ENCODE assay signal across 13 cellular contexts in genomic region chr4:113116414-113117345, GRCh38.
DNase-seq lines count a peak whose midpoint lies in the region; ATAC-seq and TF ChIP-seq lines count a peak whose summit lies in the region.
"Had no signal": no experiment of that assay in that cellular context is flagged by ENCODE, and none has a peak within 500 bp of the region (broad histone marks: within the 10 kb centered on the region; RNA-seq: fewer than 3 reads in every experiment).

No MANE protein-coding gene starts in this region.

- no peak for ATAC-seq in activated T-cell treated with anti-CD3 and anti-CD28 coated beads, Interleukin-2, amount 50 U/mL, for 72 hours (replicated peaks in 1 of 2)
- no peak for ATAC-seq in HG03280 (IDR thresholded peaks at IDR 0.05; ENCODE audit: unreplicated experiment)

- no peaks in the 10 kb centered on the region for H3K27me3 ChIP-seq in Caco-2 (replicated peaks; ENCODE audit: control insufficient read depth, insufficient read depth, low read length)

- peaks cover 6% of the 10 kb centered on the region for H3K4me1 Mint-ChIP-seq in Caco-2 (ENCODE audit: low read depth, unreplicated experiment)
- peaks cover 63% of the 10 kb centered on the region for H3K4me1 Mint-ChIP-seq in nephron progenitor cell
- no peaks in the 10 kb centered on the region for H3K4me1 Mint-ChIP-seq in activated T-cell treated with anti-CD3 and anti-CD28 coated beads, Interleukin-2, amount 50 U/mL, for 72 hours (ENCODE audit: low read depth)
- H3K4me1 Mint-ChIP-seq: naive B cell had no signal

- intact Hi-C loops in Caco-2 (cut with micrococcal nuclease; ENCODE audit: unreplicated experiment): loop anchor here (2.0 kb wide), 1 partner anchor 30 kb away; no protein-coding TSS in a partner anchor

- H3K4me3 ChIP-seq in Caco-2 (ENCODE audit: low read depth, low read length) (peak overlapping the region; percentile 42), epithelial cell of proximal tubule (ENCODE audit: low read depth, low read length) (peak overlapping the region; percentile 50)
- H3K4me3 ChIP-seq: SJSA1 had no signal

- H3K36me3 ChIP-seq in Caco-2 (ENCODE audit: control insufficient read depth, insufficient read depth, low read length): no peaks in the 10 kb centered on the region
- H3K36me3 ChIP-seq: SJSA1 had no signal

- TF ChIP-seq CTCF in Caco-2 (IDR thresholded peaks at IDR 0.05; ENCODE audit: insufficient read depth in 1 of 2, low read depth in 1 of 2, low read length in 1 of 2, severe bottlenecking in 1 of 2, unreplicated experiment in 1 of 2) (no peak), epithelial cell of proximal tubule (conservative IDR thresholded peaks at IDR 0.05; ENCODE audit: low read depth, low read length) (no peak), nephron progenitor cell (IDR thresholded peaks at IDR 0.05) (no peak)

- no peaks in the 10 kb centered on the region for H3K9me3 ChIP-seq in Caco-2
- H3K9me3 ChIP-seq: SJSA1 had no signal

- H3K36me3 Mint-ChIP-seq in Caco-2 (ENCODE audit: insufficient read depth, unreplicated experiment) (no peaks in the 10 kb centered on the region), nephron progenitor cell (ENCODE audit: low read depth) (no peaks in the 10 kb centered on the region)
- no peaks in the 10 kb centered on the region for H3K36me3 Mint-ChIP-seq in activated T-cell treated with anti-CD3 and anti-CD28 coated beads, Interleukin-2, amount 50 U/mL, for 72 hours (ENCODE audit: insufficient read depth in 2 of 2)
- H3K36me3 Mint-ChIP-seq: activated CD4-positive, alpha-beta memory T cell treated with anti-CD3 and anti-CD28 coated beads for 36 hours; naive B cell had no signal

- 0 out of 2 replicates have a peak, but pooled peaks cover 5% of the 10 kb centered on the region for H3K4me1 ChIP-seq in Caco-2
- H3K4me1 ChIP-seq: SJSA1 had no signal

- H3K27ac Mint-ChIP-seq in Caco-2 (ENCODE audit: unreplicated experiment) (peak overlapping the region; percentile 3), nephron progenitor cell (peak overlapping the region; percentile 35)
- H3K27ac Mint-ChIP-seq in activated T-cell treated with anti-CD3 and anti-CD28 coated beads, Interleukin-2, amount 50 U/mL, for 72 hours: no peak overlapping the region
- H3K27ac Mint-ChIP-seq: activated CD4-positive, alpha-beta memory T cell treated with anti-CD3 and anti-CD28 coated beads for 36 hours; naive B cell had no signal

- POLR2A ChIA-PET in Caco-2 (lab: Charles Lee): no interaction called here

- BruUV-seq in Caco-2 (replicated peaks; lab: Mats Ljungman, UMichigan): no TSS peak

- H3K4me3 Mint-ChIP-seq in Caco-2 (ENCODE audit: unreplicated experiment): peak overlapping the region; percentile 83
- peak overlapping the region; percentile 49 for H3K4me3 Mint-ChIP-seq in nephron progenitor cell
- H3K4me3 Mint-ChIP-seq in activated T-cell treated with anti-CD3 and anti-CD28 coated beads, Interleukin-2, amount 50 U/mL, for 72 hours: no peak overlapping the region
- H3K4me3 Mint-ChIP-seq: activated CD4-positive, alpha-beta memory T cell treated with anti-CD3 and anti-CD28 coated beads for 36 hours; naive B cell had no signal

- peak; percentile 55 to 63 for DNase-seq in Caco-2
- peak; percentile 8 for DNase-seq in NCI-H2196 (lab: John Stamatoyannopoulos, UW; ENCODE audit: unreplicated experiment)
- no peak for DNase-seq in epithelial cell of proximal tubule (ENCODE audit: low read depth)
- no peak for DNase-seq in nephron progenitor cell
- DNase-seq in activated T-cell treated with anti-CD3 and anti-CD28 coated beads, Interleukin-2, amount 50 U/mL, for 72 hours: no peak
- DNase-seq in KG1 (lab: John Stamatoyannopoulos, UW): no peak
- DNase-seq in NCI-H1694 (lab: John Stamatoyannopoulos, UW): no peak
- DNase-seq: activated CD4-positive, alpha-beta memory T cell treated with anti-CD3 and anti-CD28 coated beads for 36 hours; aorta; naive B cell; NCI-H1048 had no signal

- CTCF ChIA-PET in Caco-2 (lab: Charles Lee): interaction anchor here (1.0 kb wide), 2 partner anchors 10 to 111 kb away, joined by 3 read pairs; no protein-coding TSS in a partner anchor

- no peaks in the 10 kb centered on the region for H3K27me3 Mint-ChIP-seq in Caco-2 (ENCODE audit: insufficient read depth, unreplicated experiment)
- H3K27me3 Mint-ChIP-seq in nephron progenitor cell (ENCODE audit: low read depth, poor library complexity): no peaks in the 10 kb centered on the region
- H3K27me3 Mint-ChIP-seq in activated T-cell treated with anti-CD3 and anti-CD28 coated beads, Interleukin-2, amount 50 U/mL, for 72 hours (ENCODE audit: low read depth): peaks cover 8% of the 10 kb centered on the region
- H3K27me3 Mint-ChIP-seq: activated CD4-positive, alpha-beta memory T cell treated with anti-CD3 and anti-CD28 coated beads for 36 hours; naive B cell had no signal

- no peaks in the 10 kb centered on the region for H3K9me3 Mint-ChIP-seq in Caco-2 (ENCODE audit: unreplicated experiment)
- no peaks in the 10 kb centered on the region for H3K9me3 Mint-ChIP-seq in nephron progenitor cell
- peaks cover 0 to 2% of the 10 kb centered on the region in 2 donors for H3K9me3 Mint-ChIP-seq in activated T-cell treated with anti-CD3 and anti-CD28 coated beads, Interleukin-2, amount 50 U/mL, for 72 hours
- H3K9me3 Mint-ChIP-seq: activated CD4-positive, alpha-beta memory T cell treated with anti-CD3 and anti-CD28 coated beads for 36 hours had no signal

Comparison
In these comparisons a context has a peak if more than half of its experiments do, and no peak if none do; other contexts are left out.
1. DNase-seq: peak in Caco-2 (2 of 2) and NCI-H2196 (single experiment); none in epithelial cell of proximal tubule (single experiment), nephron progenitor cell (single experiment), activated T-cell treated with anti-CD3 and anti-CD28 coated beads, Interleukin-2, amount 50 U/mL, for 72 hours (0 of 2), KG1 (single experiment) and NCI-H1694 (single experiment).
2. H3K4me3 Mint-ChIP-seq: peak in Caco-2 (single experiment) and nephron progenitor cell (single experiment); none in activated T-cell treated with anti-CD3 and anti-CD28 coated beads, Interleukin-2, amount 50 U/mL, for 72 hours (0 of 2).